Comparison of ENCODE assay signal across 17 cellular contexts in genomic region chr5:103690676-103691075, GRCh38.
"Had no signal": no experiment of that assay in that cellular context is flagged by ENCODE, and none has a peak within 500 bp of the region (broad histone marks: within the 10 kb centered on the region; RNA-seq: fewer than 3 reads in every experiment).

No MANE protein-coding gene starts in this region.

- H3K9ac ChIP-seq: neural progenitor cell had no signal

- H3K9me3 ChIP-seq: adrenal gland, body of pancreas, colonic mucosa, left lung, right lobe of liver, stomach, testis, upper lobe of left lung had no signal

- FAIRE-seq: endometrium, keratinocyte had no signal

- H3K4me3 ChIP-seq: adrenal gland, body of pancreas, colonic mucosa, left lung, neural progenitor cell, right lobe of liver, smooth muscle cell, stomach, testis, upper lobe of left lung had no signal

- H3K27me3 ChIP-seq: adrenal gland, body of pancreas, colonic mucosa, left lung, neural progenitor cell, right lobe of liver, stomach, testis, upper lobe of left lung had no signal

- H3K4me1 ChIP-seq: adrenal gland, body of pancreas, colonic mucosa, left lung, neural progenitor cell, right lobe of liver, stomach, testis, upper lobe of left lung had no signal

- DNase-seq: activated CD4-positive, CD25-positive, alpha-beta regulatory T cell treated with anti-CD3 and anti-CD28 coated beads, Interleukin-2, amount 50 U/mL, for 72 hours; activated naive CD4-positive, alpha-beta T cell treated with anti-CD3 and anti-CD28 coated beads, Interleukin-2, amount 50 U/mL, for 16 hours; adrenal gland; body of pancreas; caudate nucleus; colonic mucosa; left lung; mammary epithelial cell; naive B cell; right lobe of liver; stomach; testis; upper lobe of left lung had no signal

- H3K36me3 ChIP-seq: adrenal gland, colonic mucosa, left lung, neural progenitor cell, right lobe of liver, stomach, upper lobe of left lung had no signal
